ENCODE assay signal across 24 cellular contexts in the genomic region with DNA sequence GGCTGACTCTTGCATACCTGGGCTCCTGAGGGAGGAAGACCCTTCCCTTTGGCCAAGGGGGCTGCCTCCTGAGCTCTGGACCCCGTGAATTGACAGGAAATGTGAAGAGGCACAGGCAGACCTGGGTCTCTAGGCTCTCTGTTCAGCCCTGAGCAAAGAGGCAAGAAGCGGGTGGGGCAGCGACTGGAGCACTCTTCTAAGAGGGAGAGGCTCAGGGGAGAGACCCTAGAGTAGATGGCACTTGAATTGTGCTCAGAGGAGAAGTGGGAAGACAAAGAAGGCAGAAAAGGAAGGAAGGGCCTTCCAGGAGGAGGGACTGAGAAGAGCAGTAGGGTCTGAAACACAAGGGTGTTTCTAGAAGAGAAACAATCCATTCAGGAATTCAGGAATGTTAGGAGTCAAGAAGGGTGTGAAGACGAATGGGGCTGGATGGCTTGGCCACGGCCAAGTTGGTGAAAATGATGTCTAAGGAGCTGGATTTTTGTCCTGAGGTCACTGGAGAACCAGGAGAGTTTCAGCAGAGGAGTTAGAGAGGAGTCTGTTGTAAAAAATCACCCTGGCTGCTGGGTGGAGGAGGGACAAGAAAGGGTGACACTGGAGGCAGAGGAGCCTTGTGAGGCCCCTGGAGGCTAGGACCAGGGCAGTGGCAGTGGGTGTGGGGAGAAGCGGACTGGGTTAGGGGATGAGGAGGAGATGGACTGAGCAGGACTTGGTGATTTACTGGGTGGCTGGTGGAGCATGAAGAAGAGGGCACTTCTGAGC. TPM values are rescaled to one million over a fixed set of nuclear protein-coding genes. Genes with fewer than 3 reads are reported as not detected.
DNase-seq lines count a peak whose midpoint lies in the region; ATAC-seq and TF ChIP-seq lines count a peak whose summit lies in the region.
"Had no signal": no experiment of that assay in that cellular context is flagged by ENCODE, and none has a peak within 500 bp of the region (broad histone marks: within the 10 kb centered on the region; RNA-seq: fewer than 3 reads in every experiment).

No MANE protein-coding gene starts in this region.

- POLR2A ChIA-PET in activated naive CD8-positive, alpha-beta T cell treated with anti-CD3 and anti-CD28 coated beads, Interleukin-2, amount 10 ng/mL, durations not matched to agents 7 days and 5 days (lab: Charles Lee), result no interaction called here

- WGBS in aorta, 2 donors, result 89 to 90% methylated on average over 6 of the region's 6 CpGs

- H3K9me3 ChIP-seq in aorta (ENCODE audit: control insufficient read depth, low read length), result no peaks in the 10 kb centered on the region
- H3K9me3 ChIP-seq: Caco-2, mucosa of descending colon, SJSA1, uterus had no signal

- no peaks in the 10 kb centered on the region for H3K27me3 ChIP-seq in aorta (ENCODE audit: control insufficient read depth in 1 of 2, insufficient read depth in 2 of 2, low read length in 1 of 2)
- H3K27me3 ChIP-seq: SJSA1, uterus had no signal

- H3K27me3 Mint-ChIP-seq in activated naive CD8-positive, alpha-beta T cell treated with anti-CD3 and anti-CD28 coated beads, Interleukin-2, amount 10 ng/mL, durations not matched to agents 7 days and 5 days, result no peaks in the 10 kb centered on the region
- H3K27me3 Mint-ChIP-seq in activated naive CD8-positive, alpha-beta T cell treated with anti-CD3 and anti-CD28 coated beads for 36 hours, result no peaks in the 10 kb centered on the region
- H3K27me3 Mint-ChIP-seq in nephron progenitor cell (ENCODE audit: low read depth, poor library complexity), result peaks cover 13% of the 10 kb centered on the region

- peak overlapping the region; percentile 2 for H3K27ac Mint-ChIP-seq in activated naive CD8-positive, alpha-beta T cell treated with anti-CD3 and anti-CD28 coated beads, Interleukin-2, amount 10 ng/mL, durations not matched to agents 7 days and 5 days
- H3K27ac Mint-ChIP-seq in activated naive CD8-positive, alpha-beta T cell treated with anti-CD3 and anti-CD28 coated beads for 36 hours, result no peak overlapping the region
- H3K27ac Mint-ChIP-seq in nephron progenitor cell, result peak overlapping the region; percentile 7
- H3K27ac Mint-ChIP-seq: brain; effector memory CD8-positive, alpha-beta T cell had no signal

- H3K4me3 ChIP-seq in aorta (ENCODE audit: low read length in 2 of 2), result no peak overlapping the region
- H3K4me3 ChIP-seq: mucosa of descending colon, SJSA1, uterus had no signal

- no peak overlapping the region for H3K4me3 Mint-ChIP-seq in activated naive CD8-positive, alpha-beta T cell treated with anti-CD3 and anti-CD28 coated beads, Interleukin-2, amount 10 ng/mL, durations not matched to agents 7 days and 5 days
- H3K4me3 Mint-ChIP-seq in activated naive CD8-positive, alpha-beta T cell treated with anti-CD3 and anti-CD28 coated beads for 36 hours, result no peak overlapping the region
- H3K4me3 Mint-ChIP-seq in nephron progenitor cell, result no peak overlapping the region
- H3K4me3 Mint-ChIP-seq: brain; effector memory CD8-positive, alpha-beta T cell had no signal

- H3K9me3 Mint-ChIP-seq in activated naive CD8-positive, alpha-beta T cell treated with anti-CD3 and anti-CD28 coated beads, Interleukin-2, amount 10 ng/mL, durations not matched to agents 7 days and 5 days, result no peaks in the 10 kb centered on the region
- no peaks in the 10 kb centered on the region for H3K9me3 Mint-ChIP-seq in activated naive CD8-positive, alpha-beta T cell treated with anti-CD3 and anti-CD28 coated beads for 36 hours
- H3K9me3 Mint-ChIP-seq in nephron progenitor cell, result no peaks in the 10 kb centered on the region
- H3K9me3 Mint-ChIP-seq: brain; effector memory CD8-positive, alpha-beta T cell had no signal

- no peaks in the 10 kb centered on the region for H3K36me3 ChIP-seq in aorta (ENCODE audit: control insufficient read depth in 1 of 2, insufficient read depth in 2 of 2, low read length in 1 of 2)
- H3K36me3 ChIP-seq: SJSA1, uterus had no signal

- ATAC-seq in activated naive CD8-positive, alpha-beta T cell treated with anti-CD3 and anti-CD28 coated beads, Interleukin-2, amount 10 ng/mL, durations not matched to agents 7 days and 5 days (ENCODE audit: low read depth), result no peak
- no peak for ATAC-seq in aorta (ENCODE audit: low FRiP score)
- ATAC-seq: effector memory CD8-positive, alpha-beta T cell; left colon; mucosa of descending colon; Panc1 had no signal

- H3K4me1 Mint-ChIP-seq in activated naive CD8-positive, alpha-beta T cell treated with anti-CD3 and anti-CD28 coated beads, Interleukin-2, amount 10 ng/mL, durations not matched to agents 7 days and 5 days, result peaks cover 2% of the 10 kb centered on the region
- H3K4me1 Mint-ChIP-seq in activated naive CD8-positive, alpha-beta T cell treated with anti-CD3 and anti-CD28 coated beads for 36 hours, result no peaks in the 10 kb centered on the region
- H3K4me1 Mint-ChIP-seq in nephron progenitor cell, result peaks cover 38% of the 10 kb centered on the region

- DNase-seq in activated naive CD8-positive, alpha-beta T cell treated with anti-CD3 and anti-CD28 coated beads, Interleukin-2, amount 10 ng/mL, durations not matched to agents 7 days and 5 days, result no peak
- DNase-seq in activated naive CD8-positive, alpha-beta T cell treated with anti-CD3 and anti-CD28 coated beads for 36 hours, result no peak
- DNase-seq in nephron progenitor cell, result no peak
- peak; percentile 22 to 23 for DNase-seq in aorta
- DNase-seq in NCI-H1694 (lab: John Stamatoyannopoulos, UW), result no peak
- DNase-seq in NK-92 treated with Interleukin-12 subunit alpha and Interleukin-12 subunit beta, amount 100 ng/mL, for 24 hours (lab: John Stamatoyannopoulos, UW), result no peak
- DNase-seq: activated CD4-positive, alpha-beta T cell treated with anti-CD3 and anti-CD28 coated beads for 48 hours; Caco-2; effector memory CD8-positive, alpha-beta T cell; EL; MV-4-11; NCI-H187 treated with DMSO at 0.1 percent for 48 hours; stimulated activated CD4-positive, alpha-beta T cell treated with anti-CD3 and anti-CD28 coated beads, Interleukin-4, amount 100 ng/mL, for 4 hours; uterus had no signal

- intact Hi-C loops in aorta (cut with DNase I), result no loop called here

- H3K36me3 Mint-ChIP-seq in activated naive CD8-positive, alpha-beta T cell treated with anti-CD3 and anti-CD28 coated beads, Interleukin-2, amount 10 ng/mL, durations not matched to agents 7 days and 5 days, result no peaks in the 10 kb centered on the region
- no peaks in the 10 kb centered on the region for H3K36me3 Mint-ChIP-seq in activated naive CD8-positive, alpha-beta T cell treated with anti-CD3 and anti-CD28 coated beads for 36 hours
- no peaks in the 10 kb centered on the region for H3K36me3 Mint-ChIP-seq in nephron progenitor cell (ENCODE audit: low read depth)
- H3K36me3 Mint-ChIP-seq: brain had no signal

- no peak overlapping the region for H3K27ac ChIP-seq in aorta (ENCODE audit: low read depth in 1 of 2, low read length in 2 of 2)
- H3K27ac ChIP-seq: KMS-11, SJSA1, uterus had no signal

- H3K4me1 ChIP-seq in aorta (ENCODE audit: control insufficient read depth in 1 of 2, insufficient read depth in 2 of 2, low read length in 2 of 2), result no peaks in the 10 kb centered on the region
- H3K4me1 ChIP-seq: Caco-2, uterus had no signal

- TF ChIP-seq CTCF in nephron progenitor cell (IDR thresholded peaks at IDR 0.05), result no peak

RNA-seq across cellular contexts. Expression of gene TIE1, which starts 5.3 kb away (rescaled TPM):
- under 1 TPM; 0.23 to 0.75 TPM for total RNA-seq in activated naive CD8-positive, alpha-beta T cell treated with anti-CD3 and anti-CD28 coated beads, Interleukin-2, amount 10 ng/mL, durations not matched to agents 7 days and 5 days
- under 1 TPM; 0.14 to 0.49 TPM for total RNA-seq in activated naive CD8-positive, alpha-beta T cell treated with anti-CD3 and anti-CD28 coated beads for 36 hours
- 10 to 100 TPM; 41.0 to 65.3 TPM for total RNA-seq in aorta
- 1 to 10 TPM; 4.0 to 4.1 TPM for polyA plus RNA-seq in aorta
- total RNA-seq: Caco-2 had no signal

RNA-seq across cellular contexts. Expression of gene C1orf210, which starts 20.7 kb away (rescaled TPM):
- total RNA-seq in activated naive CD8-positive, alpha-beta T cell treated with anti-CD3 and anti-CD28 coated beads, Interleukin-2, amount 10 ng/mL, durations not matched to agents 7 days and 5 days, result not detected
- not detected for total RNA-seq in activated naive CD8-positive, alpha-beta T cell treated with anti-CD3 and anti-CD28 coated beads for 36 hours
- not detected for total RNA-seq in aorta
- 1 to 10 TPM in 1 of 2 donors, not detected in 1; 2.3 TPM for polyA plus RNA-seq in aorta
- total RNA-seq: A172; glomerular endothelial cell; pulmonary artery endothelial cell; SJSA1; T-helper 1 cell treated with Interleukin-12 subunit alpha and Interleukin-12 subunit beta and Interleukin-4 antibody, amounts not matched to agents 30 ng/mL and 1 ng/mL, for 36 hours had no signal

RNA-seq across cellular contexts. Expression of gene MPL, which starts 31.5 kb away (rescaled TPM):
- total RNA-seq in activated naive CD8-positive, alpha-beta T cell treated with anti-CD3 and anti-CD28 coated beads, Interleukin-2, amount 10 ng/mL, durations not matched to agents 7 days and 5 days, result not detected
- total RNA-seq in activated naive CD8-positive, alpha-beta T cell treated with anti-CD3 and anti-CD28 coated beads for 36 hours, result not detected
- total RNA-seq in aorta, result under 1 TPM; 0.18 to 0.52 TPM
- polyA plus RNA-seq in aorta, result under 1 TPM in 1 of 2 donors, not detected in 1; 0.20 TPM
- total RNA-seq: A172; Caco-2; glomerular endothelial cell; pulmonary artery endothelial cell; SJSA1; T-helper 1 cell treated with Interleukin-12 subunit alpha and Interleukin-12 subunit beta and Interleukin-4 antibody, amounts not matched to agents 30 ng/mL and 1 ng/mL, for 36 hours had no signal

RNA-seq across cellular contexts. Expression of gene TMEM125, which starts 36.3 kb away (rescaled TPM):
- not detected for total RNA-seq in activated naive CD8-positive, alpha-beta T cell treated with anti-CD3 and anti-CD28 coated beads, Interleukin-2, amount 10 ng/mL, durations not matched to agents 7 days and 5 days
- total RNA-seq in activated naive CD8-positive, alpha-beta T cell treated with anti-CD3 and anti-CD28 coated beads for 36 hours, result under 1 TPM in 1 of 2 experiments, not detected in 1; 0.30 TPM
- total RNA-seq in aorta, result not detected
- polyA plus RNA-seq in aorta, result 1 to 10 TPM in 1 of 2 donors, not detected in 1; 6.1 TPM
- total RNA-seq: A172; glomerular endothelial cell; pulmonary artery endothelial cell; SJSA1; T-helper 1 cell treated with Interleukin-12 subunit alpha and Interleukin-12 subunit beta and Interleukin-4 antibody, amounts not matched to agents 30 ng/mL and 1 ng/mL, for 36 hours had no signal

RNA-seq across cellular contexts. Expression of gene CDC20, which starts 52.7 kb away (rescaled TPM):
- total RNA-seq in activated naive CD8-positive, alpha-beta T cell treated with anti-CD3 and anti-CD28 coated beads, Interleukin-2, amount 10 ng/mL, durations not matched to agents 7 days and 5 days, result 100 to 1,000 TPM; 107 to 123 TPM
- total RNA-seq in activated naive CD8-positive, alpha-beta T cell treated with anti-CD3 and anti-CD28 coated beads for 36 hours, result 100 to 1,000 TPM; 182 to 184 TPM
- total RNA-seq in aorta, result 1 to 10 TPM in 1 of 2 donors, under 1 TPM in 1; 0.68 to 1.1 TPM
- polyA plus RNA-seq in aorta, result 1 to 10 TPM in 1 of 2 donors, under 1 TPM in 1; 0.36 to 1.0 TPM

Comparison
In these comparisons a context has a peak if more than half of its experiments do, and no peak if none do; other contexts are left out.
1. DNase-seq: peak in aorta (2 of 2); none in activated naive CD8-positive, alpha-beta T cell treated with anti-CD3 and anti-CD28 coated beads, Interleukin-2, amount 10 ng/mL, durations not matched to agents 7 days and 5 days (single experiment), activated naive CD8-positive, alpha-beta T cell treated with anti-CD3 and anti-CD28 coated beads for 36 hours (single experiment), nephron progenitor cell (single experiment), NCI-H1694 (single experiment) and NK-92 treated with Interleukin-12 subunit alpha and Interleukin-12 subunit beta, amount 100 ng/mL, for 24 hours (single experiment).
2. RNA of gene TIE1, which starts 5.3 kb away (total RNA-seq): 41.0 to 65.3 TPM in aorta; 0.23 to 0.75 TPM in activated naive CD8-positive, alpha-beta T cell treated with anti-CD3 and anti-CD28 coated beads, Interleukin-2, amount 10 ng/mL, durations not matched to agents 7 days and 5 days and 0.14 to 0.49 TPM in activated naive CD8-positive, alpha-beta T cell treated with anti-CD3 and anti-CD28 coated beads for 36 hours; every median in the first group is over 10 times any median in the second.